Comparison of ENCODE assay signal across 13 cellular contexts in the genomic region with DNA sequence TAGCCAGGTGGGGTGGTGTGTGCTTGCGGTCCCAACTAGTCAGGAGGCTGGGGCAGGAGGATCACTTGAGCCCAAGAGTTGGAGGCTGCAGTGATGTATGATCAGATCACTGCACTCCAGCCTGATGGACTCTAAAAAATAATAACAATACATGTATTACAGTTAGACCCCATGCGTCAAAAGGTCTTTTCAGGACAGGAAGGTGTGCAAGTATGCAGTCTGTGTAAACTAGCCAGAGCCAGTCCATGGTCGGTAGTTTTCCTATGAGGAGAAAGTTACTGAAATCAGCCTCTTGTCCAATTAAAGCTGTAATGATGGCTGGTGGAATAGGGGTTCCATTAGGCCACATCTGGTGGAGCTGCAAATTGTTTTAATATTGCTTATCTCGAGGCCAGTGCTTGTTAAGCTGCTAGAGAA. TPM values are rescaled to one million over a fixed set of nuclear protein-coding genes. Genes with fewer than 3 reads are reported as not detected.
DNase-seq lines count a peak whose midpoint lies in the region; ATAC-seq and TF ChIP-seq lines count a peak whose summit lies in the region.
"Had no signal": no experiment of that assay in that cellular context is flagged by ENCODE, and none has a peak within 500 bp of the region (broad histone marks: within the 10 kb centered on the region; RNA-seq: fewer than 3 reads in every experiment).

No MANE protein-coding gene starts in this region.

- no peaks in the 10 kb centered on the region for H3K27me3 ChIP-seq in colonic mucosa

- WGBS in urinary bladder: 60% methylated on average over 4 of the region's 4 CpGs

- H3K4me1 Mint-ChIP-seq in activated naive CD8-positive, alpha-beta T cell (ENCODE audit: low read depth): peaks cover 27% of the 10 kb centered on the region
- H3K4me1 Mint-ChIP-seq in activated naive CD8-positive, alpha-beta T cell treated with anti-CD3 and anti-CD28 coated beads, Interleukin-2, amount 50 U/mL, for 24 hours: peaks cover 49% of the 10 kb centered on the region
- H3K4me1 Mint-ChIP-seq in nephron progenitor cell: peaks cover 21% of the 10 kb centered on the region

- H3K27ac Mint-ChIP-seq in activated naive CD8-positive, alpha-beta T cell: no peak overlapping the region
- H3K27ac Mint-ChIP-seq in activated naive CD8-positive, alpha-beta T cell treated with anti-CD3 and anti-CD28 coated beads, Interleukin-2, amount 50 U/mL, for 24 hours: no peak overlapping the region
- H3K27ac Mint-ChIP-seq in nephron progenitor cell: no peak overlapping the region

- no peaks in the 10 kb centered on the region for H3K9me3 ChIP-seq in colonic mucosa

- H3K27me3 Mint-ChIP-seq in activated naive CD8-positive, alpha-beta T cell: no peaks in the 10 kb centered on the region
- no peaks in the 10 kb centered on the region for H3K27me3 Mint-ChIP-seq in activated naive CD8-positive, alpha-beta T cell treated with anti-CD3 and anti-CD28 coated beads, Interleukin-2, amount 50 U/mL, for 24 hours
- peaks cover 36% of the 10 kb centered on the region for H3K27me3 Mint-ChIP-seq in nephron progenitor cell (ENCODE audit: low read depth, poor library complexity)

- H3K9ac ChIP-seq in colonic mucosa (ENCODE audit: low read depth in 2 of 2, low read length in 2 of 2): no peak overlapping the region
- H3K9ac ChIP-seq: GM23248 had no signal

- peak overlapping the region; percentile 57 for H3K4me3 Mint-ChIP-seq in activated naive CD8-positive, alpha-beta T cell
- H3K4me3 Mint-ChIP-seq in activated naive CD8-positive, alpha-beta T cell treated with anti-CD3 and anti-CD28 coated beads, Interleukin-2, amount 50 U/mL, for 24 hours: no peak overlapping the region
- peak overlapping the region; percentile 56 for H3K4me3 Mint-ChIP-seq in nephron progenitor cell

- TF ChIP-seq CTCF in colonic mucosa (IDR thresholded peaks at IDR 0.05) (no peak), nephron progenitor cell (IDR thresholded peaks at IDR 0.05) (no peak)

- H3K9me3 Mint-ChIP-seq in activated naive CD8-positive, alpha-beta T cell (ENCODE audit: low read depth): peaks cover 3% of the 10 kb centered on the region
- H3K9me3 Mint-ChIP-seq in activated naive CD8-positive, alpha-beta T cell treated with anti-CD3 and anti-CD28 coated beads, Interleukin-2, amount 50 U/mL, for 24 hours: peaks cover 5% of the 10 kb centered on the region
- peaks cover 5% of the 10 kb centered on the region for H3K9me3 Mint-ChIP-seq in nephron progenitor cell

- peaks cover 3% of the 10 kb centered on the region for H3K36me3 Mint-ChIP-seq in activated naive CD8-positive, alpha-beta T cell
- peaks cover 6% of the 10 kb centered on the region for H3K36me3 Mint-ChIP-seq in activated naive CD8-positive, alpha-beta T cell treated with anti-CD3 and anti-CD28 coated beads, Interleukin-2, amount 50 U/mL, for 24 hours (ENCODE audit: low read depth)
- H3K36me3 Mint-ChIP-seq in nephron progenitor cell (ENCODE audit: low read depth): peaks cover 4% of the 10 kb centered on the region

- no peak for DNase-seq in activated naive CD8-positive, alpha-beta T cell treated with anti-CD3 and anti-CD28 coated beads, Interleukin-2, amount 50 U/mL, for 24 hours
- DNase-seq in colonic mucosa (no peak), nephron progenitor cell (no peak), NCI-H748 treated with DMSO at 0.1 percent for 48 hours (lab: John Stamatoyannopoulos, UW) (no peak), SIG-M5 (lab: John Stamatoyannopoulos, UW) (no peak)
- DNase-seq: foreskin melanocyte; GM23248; midbrain; stimulated activated CD4-positive, alpha-beta T cell treated with anti-CD3 and anti-CD28 coated beads, Interleukin-15, amount 100 ng/mL, for 24 hours; substantia nigra had no signal

- intact Hi-C loops in colonic mucosa (cut with DNase I): no loop called here

- no peak for ATAC-seq in activated naive CD8-positive, alpha-beta T cell treated with anti-CD3 and anti-CD28 coated beads, Interleukin-2, amount 50 U/mL, for 24 hours
- no peak for ATAC-seq in GM21717 (IDR thresholded peaks at IDR 0.05; ENCODE audit: unreplicated experiment)

- H3K27ac ChIP-seq in colonic mucosa (peak overlapping the region; percentile 59), urinary bladder (ENCODE audit: low read depth) (peak overlapping the region; percentile 15)
- H3K27ac ChIP-seq: GM23248 had no signal

- H3K4me3 ChIP-seq in colonic mucosa (no peak overlapping the region), urinary bladder (ENCODE audit: low read depth, low read length) (no peak overlapping the region)
- H3K4me3 ChIP-seq: GM23248 had no signal

- H3K36me3 ChIP-seq in colonic mucosa (no peaks in the 10 kb centered on the region), urinary bladder (ENCODE audit: insufficient read depth) (no peaks in the 10 kb centered on the region)

- H3K4me1 ChIP-seq in colonic mucosa (peaks cover 20% of the 10 kb centered on the region), urinary bladder (ENCODE audit: insufficient read depth) (peaks cover 2% of the 10 kb centered on the region)

RNA-seq across cellular contexts. Expression of a gene that starts 1.5 kb away (rescaled TPM):
- total RNA-seq in colonic mucosa (100 to 1,000 TPM in 1 of 2 donors, 10 to 100 TPM in 1; 58.7 to 110 TPM), urinary bladder (148 TPM)
- polyA plus RNA-seq in urinary bladder: 263 TPM
